Comparison of ENCODE assay signal across 1 cellular context in genomic region chr9:89781838-89782237, GRCh38.
TF ChIP-seq lines count a peak whose summit lies in the region.

No MANE protein-coding gene starts in this region.

TF ChIP-seq in H1, 55 proteins besides CTCF, POLR2A, EP300 and RAD21 (continued from another document):
- no peak for TF ChIP-seq ATF2 (IDR thresholded peaks at IDR 0.05; ENCODE audit: low read length)
